In genomic region chr6:130778946-130779657, GRCh38 we compare ENCODE assay signal across 2 cellular contexts.
TF ChIP-seq lines count a peak whose summit lies in the region.

No MANE protein-coding gene starts in this region.

TF ChIP-seq in IMR-90, 13 proteins besides CTCF, POLR2A, EP300 and RAD21:
- TF ChIP-seq MAZ (IDR thresholded peaks at IDR 0.05; ENCODE audit: borderline replicate concordance, low read depth, low read length) = no peak
- peak; percentile 76 for TF ChIP-seq CEBPB (IDR thresholded peaks at IDR 0.05; ENCODE audit: low read depth, low read length)

TF ChIP-seq in GM12878, 131 proteins besides CTCF, POLR2A, EP300 and RAD21:
- TF ChIP-seq MTA2 (IDR thresholded peaks at IDR 0.05; ENCODE audit: low read depth) = no peak
- peak; percentile 52; the same call in 1 of the 2 replicates for TF ChIP-seq RUNX3 (IDR thresholded peaks at IDR 0.05; ENCODE audit: low read length)
- TF ChIP-seq, protein P1, sequence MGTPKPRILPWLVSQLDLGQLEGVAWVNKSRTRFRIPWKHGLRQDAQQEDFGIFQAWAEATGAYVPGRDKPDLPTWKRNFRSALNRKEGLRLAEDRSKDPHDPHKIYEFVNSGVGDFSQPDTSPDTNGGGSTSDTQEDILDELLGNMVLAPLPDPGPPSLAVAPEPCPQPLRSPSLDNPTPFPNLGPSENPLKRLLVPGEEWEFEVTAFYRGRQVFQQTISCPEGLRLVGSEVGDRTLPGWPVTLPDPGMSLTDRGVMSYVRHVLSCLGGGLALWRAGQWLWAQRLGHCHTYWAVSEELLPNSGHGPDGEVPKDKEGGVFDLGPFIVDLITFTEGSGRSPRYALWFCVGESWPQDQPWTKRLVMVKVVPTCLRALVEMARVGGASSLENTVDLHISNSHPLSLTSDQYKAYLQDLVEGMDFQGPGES (IDR thresholded peaks at IDR 0.05) = no peak
